ENCODE assay signal across 35 cellular contexts in genomic region chr1:62052946-62053345, GRCh38.
"Had no signal": no experiment of that assay in that cellular context is flagged by ENCODE, and none has a peak within 500 bp of the region (broad histone marks: within the 10 kb centered on the region; RNA-seq: fewer than 3 reads in every experiment).

No MANE protein-coding gene starts in this region.

- H3K27ac ChIP-seq: adrenal gland, body of pancreas, brain microvascular endothelial cell, breast epithelium, VCaP had no signal

- ATAC-seq: activated CD8-positive, alpha-beta T cell treated with anti-CD3 and anti-CD28 coated beads for 36 hours; activated naive CD4-positive, alpha-beta T cell treated with anti-CD3 and anti-CD28 coated beads, Interleukin-2, amount 50 U/mL, for 72 hours; activated T-helper 17 cell treated with anti-CD3 and anti-CD28 coated beads, Interleukin-2, amount 50 U/mL, for 72 hours; body of pancreas had no signal

- H3K4me1 Mint-ChIP-seq: activated B cell treated with CpG ODN at 0.5 μM for 24 hours; activated naive CD8-positive, alpha-beta T cell treated with anti-CD3 and anti-CD28 coated beads for 36 hours had no signal

- H3K9me3 Mint-ChIP-seq: activated B cell treated with CpG ODN at 0.5 μM for 24 hours; activated CD4-positive, alpha-beta memory T cell treated with anti-CD3 and anti-CD28 coated beads for 36 hours; activated CD4-positive, alpha-beta T cell treated with anti-CD3 and anti-CD28 coated beads, Interleukin-2, amount 10 ng/mL, durations not matched to agents 24 days and 14 days; activated CD8-positive, alpha-beta T cell treated with anti-CD3 and anti-CD28 coated beads for 36 hours; activated naive CD4-positive, alpha-beta T cell treated with anti-CD3 and anti-CD28 coated beads for 36 hours; activated naive CD4-positive, alpha-beta T cell treated with anti-CD3 and anti-CD28 coated beads, Interleukin-2, amount 50 U/mL, for 72 hours; activated naive CD8-positive, alpha-beta T cell treated with anti-CD3 and anti-CD28 coated beads for 36 hours; activated T-helper 1 cell treated with anti-CD3 and anti-CD28 coated beads, Interleukin-12 subunit alpha, Interleukin-12 subunit beta, Interleukin-2, Interleukin-4 antibody, amounts not matched to agents 30 ng/mL and 10 ng/mL and 1 ng/mL, durations not matched to agents 14 hours and 24 hours and 36 hours; activated T-helper 17 cell treated with anti-CD3 and anti-CD28 coated beads, Interleukin-2, amount 50 U/mL, for 72 hours; T-helper 1 cell treated with Interleukin-12 subunit alpha and Interleukin-12 subunit beta and Interleukin-4 antibody, amounts not matched to agents 30 μg/mL and 1 μg/mL, for 36 hours; T-helper 2 cell treated with Interferon-gamma antibody and Interleukin-4, amounts not matched to agents 5 μg/mL and 100 μg/mL, for 36 hours had no signal

- H3K4me1 ChIP-seq: adrenal gland, body of pancreas, breast epithelium had no signal

- DNase-seq: activated B cell treated with CpG ODN at 0.5 μM for 24 hours; activated CD4-positive, alpha-beta memory T cell treated with anti-CD3 and anti-CD28 coated beads for 36 hours; activated CD4-positive, alpha-beta T cell treated with anti-CD3 and anti-CD28 coated beads for 4 hours; activated CD4-positive, alpha-beta T cell treated with anti-CD3 and anti-CD28 coated beads, Interleukin-2, amount 10 ng/mL, durations not matched to agents 24 days and 14 days; activated CD4-positive, alpha-beta T cell treated with anti-CD3 and anti-CD28 coated beads, Interleukin-2, amount 50 U/mL, for 1 hour; activated CD4-positive, alpha-beta T cell treated with anti-CD3 and anti-CD28 coated beads, Interleukin-2, amount 50 U/mL, for 4 hours; activated CD4-positive, CD25-positive, alpha-beta regulatory T cell treated with anti-CD3 and anti-CD28 coated beads, Interleukin-2, amount 50 U/mL, for 72 hours; activated CD8-positive, alpha-beta memory T cell treated with anti-CD3 and anti-CD28 coated beads, Interleukin-2, amount 50 U/mL, for 4 hours; activated CD8-positive, alpha-beta T cell treated with anti-CD3 and anti-CD28 coated beads for 36 hours; activated effector memory CD4-positive, alpha-beta T cell treated with anti-CD3 and anti-CD28 coated beads, Interleukin-2, amount 50 U/mL, for 16 hours; activated gamma-delta T cell treated with Interleukin-2 at 50 U/mL for 16 hours; activated naive CD4-positive, alpha-beta T cell; activated naive CD4-positive, alpha-beta T cell treated with anti-CD3 and anti-CD28 coated beads for 36 hours; activated naive CD4-positive, alpha-beta T cell treated with anti-CD3 and anti-CD28 coated beads, Interleukin-2, amount 50 U/mL, for 16 hours; activated naive CD8-positive, alpha-beta T cell treated with anti-CD3 and anti-CD28 coated beads for 36 hours; activated T-cell treated with anti-CD3 and anti-CD28 coated beads for 4 hours; activated T-cell treated with anti-CD3 and anti-CD28 coated beads, Interleukin-2, amount 50 U/mL, for 1 hour; activated T-cell treated with anti-CD3 and anti-CD28 coated beads, Interleukin-2, amount 50 U/mL, for 48 hours; adrenal gland; amniotic stem cell; aorta; body of pancreas; brain microvascular endothelial cell; caudate nucleus; SW 1271; T-helper 1 cell; T-helper 2 cell; T-helper 9 cell had no signal

- H3K36me3 ChIP-seq: adrenal gland, brain microvascular endothelial cell, breast epithelium had no signal

- H3K27me3 ChIP-seq: adrenal gland, body of pancreas, brain microvascular endothelial cell, breast epithelium had no signal

- H3K27ac Mint-ChIP-seq: activated B cell treated with CpG ODN at 0.5 μM for 24 hours; activated CD4-positive, alpha-beta memory T cell treated with anti-CD3 and anti-CD28 coated beads for 36 hours; activated CD4-positive, alpha-beta T cell treated with anti-CD3 and anti-CD28 coated beads, Interleukin-2, amount 10 ng/mL, durations not matched to agents 24 days and 14 days; activated CD8-positive, alpha-beta T cell treated with anti-CD3 and anti-CD28 coated beads for 36 hours; activated naive CD4-positive, alpha-beta T cell treated with anti-CD3 and anti-CD28 coated beads for 36 hours; activated naive CD4-positive, alpha-beta T cell treated with anti-CD3 and anti-CD28 coated beads, Interleukin-2, amount 50 U/mL, for 72 hours; activated naive CD8-positive, alpha-beta T cell treated with anti-CD3 and anti-CD28 coated beads for 36 hours; activated T-helper 1 cell treated with anti-CD3 and anti-CD28 coated beads, Interleukin-12 subunit alpha, Interleukin-12 subunit beta, Interleukin-2, Interleukin-4 antibody, amounts not matched to agents 30 ng/mL and 10 ng/mL and 1 ng/mL, durations not matched to agents 14 hours and 24 hours and 36 hours; activated T-helper 17 cell treated with anti-CD3 and anti-CD28 coated beads, Interleukin-2, amount 50 U/mL, for 72 hours; T-helper 1 cell treated with Interleukin-12 subunit alpha and Interleukin-12 subunit beta and Interleukin-4 antibody, amounts not matched to agents 30 μg/mL and 1 μg/mL, for 36 hours; T-helper 2 cell treated with Interferon-gamma antibody and Interleukin-4, amounts not matched to agents 5 μg/mL and 100 μg/mL, for 36 hours had no signal

- H3K4me3 ChIP-seq: adrenal gland, body of pancreas, breast epithelium had no signal

- H3K9me3 ChIP-seq: adrenal gland, body of pancreas, breast epithelium had no signal

- H3K27me3 Mint-ChIP-seq: activated B cell treated with CpG ODN at 0.5 μM for 24 hours; activated CD4-positive, alpha-beta memory T cell treated with anti-CD3 and anti-CD28 coated beads for 36 hours; activated CD4-positive, alpha-beta T cell treated with anti-CD3 and anti-CD28 coated beads, Interleukin-2, amount 10 ng/mL, durations not matched to agents 24 days and 14 days; activated CD8-positive, alpha-beta T cell treated with anti-CD3 and anti-CD28 coated beads for 36 hours; activated naive CD8-positive, alpha-beta T cell treated with anti-CD3 and anti-CD28 coated beads for 36 hours; activated T-helper 17 cell treated with anti-CD3 and anti-CD28 coated beads, Interleukin-2, amount 50 U/mL, for 72 hours had no signal

- H3K36me3 Mint-ChIP-seq: activated naive CD4-positive, alpha-beta T cell treated with anti-CD3 and anti-CD28 coated beads, Interleukin-2, amount 50 U/mL, for 72 hours had no signal

- H3K4me3 Mint-ChIP-seq: activated B cell treated with CpG ODN at 0.5 μM for 24 hours; activated CD4-positive, alpha-beta memory T cell treated with anti-CD3 and anti-CD28 coated beads for 36 hours; activated CD4-positive, alpha-beta T cell treated with anti-CD3 and anti-CD28 coated beads, Interleukin-2, amount 10 ng/mL, durations not matched to agents 24 days and 14 days; activated CD8-positive, alpha-beta T cell treated with anti-CD3 and anti-CD28 coated beads for 36 hours; activated naive CD4-positive, alpha-beta T cell treated with anti-CD3 and anti-CD28 coated beads for 36 hours; activated naive CD8-positive, alpha-beta T cell treated with anti-CD3 and anti-CD28 coated beads for 36 hours; activated T-helper 1 cell treated with anti-CD3 and anti-CD28 coated beads, Interleukin-12 subunit alpha, Interleukin-12 subunit beta, Interleukin-2, Interleukin-4 antibody, amounts not matched to agents 30 ng/mL and 10 ng/mL and 1 ng/mL, durations not matched to agents 14 hours and 24 hours and 36 hours; activated T-helper 17 cell treated with anti-CD3 and anti-CD28 coated beads, Interleukin-2, amount 50 U/mL, for 72 hours; T-helper 1 cell treated with Interleukin-12 subunit alpha and Interleukin-12 subunit beta and Interleukin-4 antibody, amounts not matched to agents 30 μg/mL and 1 μg/mL, for 36 hours; T-helper 2 cell treated with Interferon-gamma antibody and Interleukin-4, amounts not matched to agents 5 μg/mL and 100 μg/mL, for 36 hours had no signal
